8 cellular contexts compared by ENCODE assay signal in genomic region chr9:109319072-109319630, GRCh38. TPM values are rescaled to one million over a fixed set of nuclear protein-coding genes. Genes with fewer than 3 reads are reported as not detected.
DNase-seq lines count a peak whose midpoint lies in the region; ATAC-seq and TF ChIP-seq lines count a peak whose summit lies in the region.

No MANE protein-coding gene starts in this region.

- intact Hi-C loops in Caco-2 (cut with micrococcal nuclease; ENCODE audit: unreplicated experiment) (no loop called here), natural killer cell (cut with micrococcal nuclease) (no loop called here)

- no peaks in the 10 kb centered on the region for H3K36me3 ChIP-seq in Caco-2 (ENCODE audit: control insufficient read depth, insufficient read depth, low read length)
- H3K36me3 ChIP-seq in duodenal mucosa (ENCODE audit: control insufficient read depth in 1 of 2, insufficient read depth in 2 of 2, low read length in 2 of 2) = no peaks in the 10 kb centered on the region

- no peak for TF ChIP-seq CTCF in Caco-2 (IDR thresholded peaks at IDR 0.05; ENCODE audit: insufficient read depth in 1 of 2, low read depth in 1 of 2, low read length in 1 of 2, severe bottlenecking in 1 of 2, unreplicated experiment in 1 of 2)
- TF ChIP-seq CTCF in natural killer cell (IDR thresholded peaks at IDR 0.05) = no peak

- H3K27me3 ChIP-seq in Caco-2 (replicated peaks; ENCODE audit: control insufficient read depth, insufficient read depth, low read length) (no peaks in the 10 kb centered on the region), duodenal mucosa (ENCODE audit: control insufficient read depth in 1 of 2, insufficient read depth in 2 of 2, low read length in 2 of 2) (peaks cover 5 to 7% of the 10 kb centered on the region in 2 donors)

- H3K27ac Mint-ChIP-seq in Caco-2 (ENCODE audit: unreplicated experiment) (no peak overlapping the region), natural killer cell (no peak overlapping the region)

- H3K4me1 ChIP-seq in Caco-2 (peaks cover 24% of the 10 kb centered on the region), duodenal mucosa (ENCODE audit: control insufficient read depth in 1 of 2, insufficient read depth in 2 of 2, low read length in 2 of 2) (peaks cover 41 to 44% of the 10 kb centered on the region in 2 donors)

- DNase-seq in Caco-2 (no peak), NCI-H510A (lab: John Stamatoyannopoulos, UW) (peak; percentile 37), natural killer cell (no peak), KBM-7 (no peak)
- no peak for DNase-seq in central memory CD4-positive, alpha-beta T cell

- H3K27ac ChIP-seq in duodenal mucosa (ENCODE audit: low read depth, low read length) = no peak overlapping the region

- H3K9me3 Mint-ChIP-seq in Caco-2 (ENCODE audit: unreplicated experiment) = no peaks in the 10 kb centered on the region
- no peaks in the 10 kb centered on the region for H3K9me3 Mint-ChIP-seq in natural killer cell

- H3K9me3 ChIP-seq in Caco-2 (no peaks in the 10 kb centered on the region), duodenal mucosa (ENCODE audit: control insufficient read depth in 1 of 2, low read length in 2 of 2) (no peaks in the 10 kb centered on the region)

- H3K4me3 ChIP-seq in Caco-2 (ENCODE audit: low read depth, low read length) = peak overlapping the region; percentile 84
- H3K4me3 ChIP-seq in duodenal mucosa (ENCODE audit: low read depth in 1 of 2, low read length in 2 of 2) = peak overlapping the region; percentile 73 to 74

- POLR2A ChIA-PET in Caco-2 (lab: Charles Lee) = interaction anchor here (0.6 kb wide), 1 partner anchor 70 kb away, joined by 4 read pairs; no protein-coding TSS in a partner anchor

- in situ Hi-C loops in KBM-7 (cut with MboI; ENCODE audit: low pct_unique_long_range_greater_than_20kb, low sequenced_read_pairs) = no loop called here

- ATAC-seq in natural killer cell = no peak
- ATAC-seq in GM21515 (IDR thresholded peaks at IDR 0.05; ENCODE audit: unreplicated experiment) = no peak
- no peak for ATAC-seq in HG03432 (IDR thresholded peaks at IDR 0.05; ENCODE audit: unreplicated experiment)

- CTCF ChIA-PET in Caco-2 (lab: Charles Lee) = interaction anchor here (0.6 kb wide), 1 partner anchor 194 kb away, joined by 4 read pairs; no protein-coding TSS in a partner anchor

- peak overlapping the region; percentile 80 to 81 for H3K9ac ChIP-seq in duodenal mucosa (ENCODE audit: low read depth in 1 of 2, low read length in 2 of 2)

- no TSS peak for BruUV-seq in Caco-2 (replicated peaks; lab: Mats Ljungman, UMichigan)

- H3K4me1 Mint-ChIP-seq in Caco-2 (ENCODE audit: low read depth, unreplicated experiment) (peaks cover 17% of the 10 kb centered on the region), natural killer cell (peaks cover 5 to 11% of the 10 kb centered on the region in 2 donors)

- H3K4me3 Mint-ChIP-seq in Caco-2 (ENCODE audit: unreplicated experiment) (peak overlapping the region; percentile 83), natural killer cell (peak overlapping the region; percentile 80)

- no peaks in the 10 kb centered on the region for H3K27me3 Mint-ChIP-seq in Caco-2 (ENCODE audit: insufficient read depth, unreplicated experiment)
- peaks cover 57 to 68% of the 10 kb centered on the region in 2 donors for H3K27me3 Mint-ChIP-seq in natural killer cell (ENCODE audit: low read depth in 2 of 2)

- H3K36me3 Mint-ChIP-seq in Caco-2 (ENCODE audit: insufficient read depth, unreplicated experiment) (no peaks in the 10 kb centered on the region), natural killer cell (no peaks in the 10 kb centered on the region)

RNA-seq across cellular contexts. Expression of gene EPB41L4B, which starts 1.7 kb away (rescaled TPM):
- total RNA-seq in Caco-2 (2022) = 14.7 and 16.3 TPM in 2 replicates
- not detected for total RNA-seq in natural killer cell

Comparison
In these comparisons a context has a peak if more than half of its experiments do, and no peak if none do; other contexts are left out.
1. RNA of gene EPB41L4B, which starts 1.7 kb away (total RNA-seq): 14.7 to 16.3 TPM in Caco-2; not detected in natural killer cell; every median in the first group is over 10 times any median in the second.